Comparison of ENCODE assay signal across 1 cellular context in the genomic region with DNA sequence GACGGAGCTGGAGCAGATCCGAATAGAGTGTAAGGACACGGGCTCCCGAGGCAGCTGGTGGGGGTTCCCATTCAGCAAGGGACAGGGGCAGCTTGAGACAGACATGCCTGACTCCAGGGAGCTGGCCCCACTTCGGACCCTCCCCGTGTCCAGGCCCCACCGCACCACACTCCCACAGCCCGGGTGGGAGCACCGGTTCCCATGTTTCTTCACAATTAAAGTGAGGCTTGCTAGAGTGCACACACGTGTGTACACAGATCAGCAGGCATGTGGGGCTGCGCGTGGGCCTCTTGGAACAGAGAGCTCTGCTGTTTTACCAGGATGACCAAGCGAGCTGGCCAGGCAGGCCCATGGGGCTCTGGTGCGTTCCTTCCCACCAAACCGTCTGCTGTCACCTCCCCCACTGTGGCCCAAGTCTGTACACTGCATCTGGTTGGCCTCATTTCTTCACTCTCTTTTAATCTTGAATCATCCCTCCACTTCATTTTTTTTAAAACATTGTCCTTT.
TF ChIP-seq lines count a peak whose summit lies in the region.

No MANE protein-coding gene starts in this region.

TF ChIP-seq in H1, 55 proteins besides CTCF, POLR2A, EP300 and RAD21:
- TF ChIP-seq RBBP5 (IDR thresholded peaks at IDR 0.05; ENCODE audit: borderline replicate concordance, low read depth, low read length) (no peak), RNF2 (IDR thresholded peaks at IDR 0.05; ENCODE audit: borderline replicate concordance, low read depth, low read length, missing control alignments, poor library complexity, severe bottlenecking) (no peak), SIX5 (IDR thresholded peaks at IDR 0.05; ENCODE audit: low read depth, low read length) (no peak), EGR1 (IDR thresholded peaks at IDR 0.05; ENCODE audit: borderline replicate concordance, low read depth, low read length) (no peak), SP2 (IDR thresholded peaks at IDR 0.05; ENCODE audit: low read length) (no peak), NRF1 (IDR thresholded peaks at IDR 0.05; ENCODE audit: low read depth, low read length) (no peak), GABPA (IDR thresholded peaks at IDR 0.05; ENCODE audit: borderline replicate concordance, insufficient read depth, low read length) (no peak), CBX5 (IDR thresholded peaks at IDR 0.05; ENCODE audit: low read depth, low read length) (no peak), KDM1A (IDR thresholded peaks at IDR 0.05; ENCODE audit: borderline replicate concordance, low read length) (no peak), RXRA (IDR thresholded peaks at IDR 0.05; ENCODE audit: insufficient read depth, low read depth, low read length) (no peak), BACH1 (IDR thresholded peaks at IDR 0.05; ENCODE audit: low read length) (no peak), CHD1 (IDR thresholded peaks at IDR 0.05; ENCODE audit: low read depth, low read length) (no peak), TAF1 (IDR thresholded peaks at IDR 0.05; ENCODE audit: low read depth, low read length) (no peak), TCF12 (IDR thresholded peaks at IDR 0.05; ENCODE audit: low read depth, low read length) (no peak), GTF2F1 (IDR thresholded peaks at IDR 0.05; ENCODE audit: borderline replicate concordance, low read depth, low read length) (no peak)
- TF ChIP-seq, protein P1, sequence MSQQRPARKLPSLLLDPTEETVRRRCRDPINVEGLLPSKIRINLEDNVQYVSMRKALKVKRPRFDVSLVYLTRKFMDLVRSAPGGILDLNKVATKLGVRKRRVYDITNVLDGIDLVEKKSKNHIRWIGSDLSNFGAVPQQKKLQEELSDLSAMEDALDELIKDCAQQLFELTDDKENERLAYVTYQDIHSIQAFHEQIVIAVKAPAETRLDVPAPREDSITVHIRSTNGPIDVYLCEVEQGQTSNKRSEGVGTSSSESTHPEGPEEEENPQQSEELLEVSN (IDR thresholded peaks at IDR 0.05) = no peak
